Comparison of ENCODE assay signal across 29 cellular contexts in genomic region chr9:137368431-137369110, GRCh38. TPM values are rescaled to one million over a fixed set of nuclear protein-coding genes. Genes with fewer than 3 reads are reported as not detected.
A peak's percentile ranks its signal among the peaks of the same experiment; 100 is the strongest.
DNase-seq lines count a peak whose midpoint lies in the region; ATAC-seq, FAIRE-seq and TF ChIP-seq lines count a peak whose summit lies in the region.
"Had no signal": no experiment of that assay in that cellular context is flagged by ENCODE, and none has a peak within 500 bp of the region (broad histone marks: within the 10 kb centered on the region; RNA-seq: fewer than 3 reads in every experiment).

No MANE protein-coding gene starts in this region.

- 27% methylated on average over 12 of the region's 57 CpGs; no CpG with 5 or more reads in 1 of the 2 experiments for WGBS in IMR-90 (ENCODE audit: extremely low coverage in 2 of 2, insufficient read length in 1 of 2), 2 experiments
- WGBS in H1 (ENCODE audit: extremely low coverage in 1 of 2, insufficient coverage in 1 of 2, insufficient read length in 1 of 2, insufficient replicate concordance in 2 of 2, low coverage in 1 of 2, low lambda C conversion rate in 2 of 2, missing lambda C conversion rate in 1 of 2), 2 experiments: 96% methylated on average over 23 of the region's 57 CpGs; no CpG with 5 or more reads in 1 of the 2 experiments

- CTCF ChIA-PET in IMR-90 (lab: Yijun Ruan, JAX): no interaction called here
- CTCF ChIA-PET in H1 (lab: Charles Lee; ENCODE audit: partially characterized antibody): no interaction called here

- no peaks in the 10 kb centered on the region for H3K79me1 ChIP-seq in IMR-90 (ENCODE audit: low read depth in 1 of 2, low read length in 2 of 2)
- no peaks in the 10 kb centered on the region for H3K79me1 ChIP-seq in H1 (ENCODE audit: low read depth, low read length)

- TF ChIP-seq RAD21 in IMR-90 (IDR thresholded peaks at IDR 0.05; ENCODE audit: low read length): no peak
- TF ChIP-seq RAD21 in H1 (IDR thresholded peaks at IDR 0.05 in 1 of 2, conservative IDR thresholded peaks at IDR 0.05 in 1 of 2; ENCODE audit: low read depth in 2 of 2, low read length in 2 of 2): no peak

- H4K91ac ChIP-seq in IMR-90 (ENCODE audit: insufficient read depth, low read depth, low read length) (no peak overlapping the region), H1 (replicated peaks; ENCODE audit: insufficient read length, low read length) (no peak overlapping the region)

- no peak overlapping the region for H4K5ac ChIP-seq in IMR-90 (ENCODE audit: low read depth, low read length)
- no peak overlapping the region for H4K5ac ChIP-seq in H1 (ENCODE audit: insufficient read length, low read depth, low read length)

- H2AK9ac ChIP-seq in IMR-90 (replicated peaks; ENCODE audit: low read depth, low read length, poor library complexity): no peak overlapping the region

- H4K8ac ChIP-seq in IMR-90 (ENCODE audit: low read depth in 2 of 2, low read length in 2 of 2) (no peak overlapping the region), H1 (ENCODE audit: extremely low read depth, insufficient read depth, low read length) (peak overlapping the region; percentile 35; the same call in 1 of the 2 replicates)

- in situ Hi-C loops in IMR-90 (cut with MboI; ENCODE audit: low sequenced_read_pairs): no loop called here

- H3K23me2 ChIP-seq in H1 (ENCODE audit: low read depth, low read length): peaks cover 4% of the 10 kb centered on the region; the same call in 1 of the 2 replicates

- no peak overlapping the region for H3K27ac ChIP-seq in IMR-90 (ENCODE audit: insufficient read depth, low read length)
- H3K27ac ChIP-seq in H1 (ENCODE audit: low read depth, low read length): no peak overlapping the region
- peak overlapping the region; percentile 77 for H3K27ac ChIP-seq in left ventricle myocardium inferior (replicated peaks)
- no peak overlapping the region for H3K27ac ChIP-seq in SJCRH30
- H3K27ac ChIP-seq: adrenal gland, body of pancreas, foreskin keratinocyte, SK-N-MC, suprapubic skin, upper lobe of right lung had no signal

- H3K9me1 ChIP-seq in IMR-90 (ENCODE audit: insufficient read depth, low read length): 0 out of 2 replicates have a peak, but pooled peaks cover 2% of the 10 kb centered on the region

- H3K4me1 ChIP-seq in IMR-90 (ENCODE audit: control insufficient read depth, insufficient read depth, low read length) (peaks cover 2% of the 10 kb centered on the region; the same call in 1 of the 2 replicates), H1 (replicated peaks in 1 of 4; ENCODE audit: control insufficient read depth in 3 of 4, insufficient read depth in 4 of 4, low read length in 3 of 4) (no peaks in the 10 kb centered on the region; a peak in 2 of 7 replicates), left ventricle myocardium inferior (peaks cover 9% of the 10 kb centered on the region), SJCRH30 (peaks cover 7% of the 10 kb centered on the region; the same call in 1 of the 2 replicates)
- H3K4me1 ChIP-seq: adrenal gland, esophagus squamous epithelium, foreskin keratinocyte, suprapubic skin, upper lobe of right lung had no signal

- no peak for DNase-seq in IMR-90
- peak in 1 of 2 experiments; percentile 55 for DNase-seq in H1 (ENCODE audit: low read depth in 1 of 2, low spot score in 2 of 2)
- DNase-seq in left ventricle myocardium inferior: peak; percentile 62
- DNase-seq in posterior vena cava (ENCODE audit: low spot score): peak; percentile 81
- no peak for DNase-seq in SJCRH30
- no peak for DNase-seq in NCI-H748 (lab: John Stamatoyannopoulos, UW; ENCODE audit: unreplicated experiment)
- DNase-seq: activated CD4-positive, alpha-beta T cell treated with anti-CD3 and anti-CD28 coated beads, Interleukin-2, amount 50 U/mL, for 48 hours; activated CD4-positive, CD25-positive, alpha-beta regulatory T cell; activated naive CD4-positive, alpha-beta T cell treated with anti-CD3 and anti-CD28 coated beads for 36 hours; CD8-positive, alpha-beta memory T cell; esophagus squamous epithelium; foreskin keratinocyte; HCEC 1CT; hippocampal formation; mesenchymal stem cell; NCI-H1048; NCI-H1694; NCI-H446 treated with DMSO at 0.1 percent for 48 hours; RPMI8226; stimulated activated naive B cell treated with anti-CD40 and anti-IgM and Interleukin-4, amounts not matched to agents 10 μg/mL and 1 μg/mL and 100 μg/mL, for 72 hours; upper lobe of right lung had no signal

- H2AK5ac ChIP-seq in IMR-90 (ENCODE audit: low read depth, low read length) (no peak overlapping the region), H1 (ENCODE audit: low read depth, low read length) (no peak overlapping the region)

- no peak for TF ChIP-seq POLR2A in IMR-90 (IDR thresholded peaks at IDR 0.05; ENCODE audit: low read depth, low read length)
- TF ChIP-seq POLR2A in H1 (IDR thresholded peaks at IDR 0.05; ENCODE audit: control extremely low read depth in 1 of 2, low read depth in 2 of 2, low read length in 2 of 2): no peak

- H2BK20ac ChIP-seq in IMR-90 (ENCODE audit: low read depth, low read length) (no peak overlapping the region), H1 (ENCODE audit: low read length) (no peak overlapping the region)

- dilution Hi-C loops in IMR-90 (cut with HindIII; ENCODE audit: low sequenced_read_pairs, unreplicated experiment): no loop called here

- H3K4me2 ChIP-seq in IMR-90 (ENCODE audit: low read depth, low read length) (no peak overlapping the region), H1 (ENCODE audit: insufficient read depth in 1 of 2, low read depth in 2 of 2, low read length in 2 of 2) (no peak overlapping the region)
- H3K4me2 ChIP-seq: neural progenitor cell had no signal

- intact Hi-C loops in IMR-90 (cut with micrococcal nuclease) (no loop called here), left ventricle myocardium inferior (cut with micrococcal nuclease) (no loop called here), posterior vena cava (cut with DNase I) (no loop called here)

- FAIRE-seq in H1 (lab: Jason Lieb, UNC): no peak

- no peak overlapping the region for H2BK120ac ChIP-seq in IMR-90 (ENCODE audit: low read depth, low read length)
- H2BK120ac ChIP-seq in H1 (replicated peaks; ENCODE audit: low read depth, low read length): no peak overlapping the region

- TF ChIP-seq EP300 in H1 (IDR thresholded peaks at IDR 0.05; ENCODE audit: borderline replicate concordance in 1 of 2, low read depth in 2 of 2, low read length in 2 of 2): no peak

- H4K20me1 ChIP-seq in IMR-90 (ENCODE audit: insufficient read depth, low read length) (no peaks in the 10 kb centered on the region), H1 (replicated peaks in 1 of 2; ENCODE audit: control insufficient read depth in 1 of 2, insufficient read depth in 2 of 2, low read length in 2 of 2) (peaks cover 0 to 7% of the 10 kb centered on the region in 2 experiments)

- no peak overlapping the region for H3K23ac ChIP-seq in IMR-90 (ENCODE audit: low read depth, low read length)
- H3K23ac ChIP-seq in H1 (ENCODE audit: insufficient read length): no peak overlapping the region

- no peaks in the 10 kb centered on the region for H3K79me2 ChIP-seq in H1 (ENCODE audit: control insufficient read depth in 1 of 2, insufficient read depth in 2 of 2, low read length in 2 of 2)

- H2BK5ac ChIP-seq in IMR-90 (ENCODE audit: low read depth, low read length, poor library complexity, severe bottlenecking) (no peak overlapping the region), H1 (ENCODE audit: low read depth, low read length) (0 out of 2 replicates have a peak overlapping the region, but pooled peaks have one; percentile 24)

- peak overlapping the region; percentile 3 for H2AFZ ChIP-seq in IMR-90 (replicated peaks; ENCODE audit: low read length, poor library complexity)
- H2AFZ ChIP-seq in H1 (ENCODE audit: low read length): no peak overlapping the region
- H2AFZ ChIP-seq: neural progenitor cell had no signal

- no peak overlapping the region for H3K4me3 ChIP-seq in IMR-90 (ENCODE audit: insufficient read depth, low read depth, low read length)
- H3K4me3 ChIP-seq in H1 (ENCODE audit: extremely low read depth in 1 of 4, insufficient read depth in 2 of 4, low read depth in 3 of 4, low read length in 4 of 4): no peak overlapping the region
- H3K4me3 ChIP-seq in left ventricle myocardium inferior: peak overlapping the region; percentile 8
- no peak overlapping the region for H3K4me3 ChIP-seq in SJCRH30
- H3K4me3 ChIP-seq: adrenal gland, body of pancreas, esophagus squamous epithelium, neural progenitor cell, SK-N-MC, suprapubic skin, upper lobe of right lung had no signal

- BruUV-seq in IMR-90 (replicated peaks; lab: Mats Ljungman, UMichigan): no TSS peak

- H3K36me3 ChIP-seq in IMR-90 (ENCODE audit: control insufficient read depth, insufficient read depth, low read length): peaks cover 3% of the 10 kb centered on the region; the same call in 1 of the 2 replicates
- no peaks in the 10 kb centered on the region; a peak in 1 of 8 replicates for H3K36me3 ChIP-seq in H1 (ENCODE audit: control insufficient read depth in 2 of 4, insufficient read depth in 4 of 4, low read length in 3 of 4)
- peaks cover 9% of the 10 kb centered on the region for H3K36me3 ChIP-seq in left ventricle myocardium inferior
- H3K36me3 ChIP-seq in SJCRH30: no peaks in the 10 kb centered on the region
- H3K36me3 ChIP-seq: adrenal gland, neural progenitor cell, upper lobe of right lung had no signal

- H3K56ac ChIP-seq in IMR-90 (ENCODE audit: extremely low read depth, insufficient read depth, low read length) (no peak overlapping the region), H1 (replicated peaks; ENCODE audit: insufficient read length, low read depth, low read length) (no peak overlapping the region)

- H3K9ac ChIP-seq in IMR-90 (ENCODE audit: low read depth, low read length): no peak overlapping the region
- no peak overlapping the region for H3K9ac ChIP-seq in H1 (replicated peaks in 1 of 4; ENCODE audit: extremely low read depth in 1 of 4, low read depth in 3 of 4, low read length in 3 of 4)
- H3K9ac ChIP-seq: neural progenitor cell had no signal

- TF ChIP-seq CTCF in IMR-90 (conservative IDR thresholded peaks at IDR 0.05; ENCODE audit: low read depth, low read length): no peak
- no peak for TF ChIP-seq CTCF in H1 (IDR thresholded peaks at IDR 0.05; ENCODE audit: control extremely low read depth in 1 of 3, insufficient read depth in 1 of 3, low read depth in 1 of 3, low read length in 3 of 3)
- TF ChIP-seq CTCF in left ventricle myocardium inferior (IDR thresholded peaks at IDR 0.05; ENCODE audit: borderline replicate concordance): no peak

- H3K14ac ChIP-seq in IMR-90 (replicated peaks; ENCODE audit: low read depth, low read length) (no peak overlapping the region), H1 (ENCODE audit: insufficient read length) (no peak overlapping the region)

- H2BK15ac ChIP-seq in IMR-90 (ENCODE audit: low read depth, low read length) (no peak overlapping the region), H1 (ENCODE audit: low read length) (no peak overlapping the region)

- H3K18ac ChIP-seq in IMR-90 (ENCODE audit: low read depth, low read length) (no peak overlapping the region), H1 (ENCODE audit: extremely low read depth, low read length) (no peak overlapping the region)

- H3K4ac ChIP-seq in IMR-90 (ENCODE audit: low read depth, low read length) (no peak overlapping the region), H1 (replicated peaks; ENCODE audit: insufficient read length, low read depth, low read length) (no peak overlapping the region)

- no peak overlapping the region for H2BK12ac ChIP-seq in H1 (ENCODE audit: low read depth, low read length)

- POLR2A ChIA-PET in IMR-90 (lab: Charles Lee; ENCODE audit: unreplicated experiment) (no interaction called here), H1 (lab: Charles Lee; ENCODE audit: partially characterized antibody) (no interaction called here)

- ATAC-seq in IMR-90 (ENCODE audit: low read depth) (no peak), HG02885 (IDR thresholded peaks at IDR 0.05; ENCODE audit: poor library complexity, unreplicated experiment) (no peak), GM19455 (IDR thresholded peaks at IDR 0.05; ENCODE audit: unreplicated experiment) (no peak)
- ATAC-seq: body of pancreas; foreskin keratinocyte; left colon; stimulated activated naive B cell treated with anti-CD40 and anti-IgM and Interleukin-4, amounts not matched to agents 10 μg/mL and 1 μg/mL and 100 μg/mL, for 72 hours; upper lobe of right lung had no signal

- H3K9me3 ChIP-seq in IMR-90 (ENCODE audit: control insufficient read depth, insufficient read depth, low read length) (0 out of 2 replicates have a peak, but pooled peaks cover 2% of the 10 kb centered on the region), H1 (ENCODE audit: insufficient read depth in 2 of 2, low read depth in 1 of 2, low read length in 1 of 2) (no peaks in the 10 kb centered on the region; a peak in 2 of 4 replicates), left ventricle myocardium inferior (replicated peaks) (peaks cover 7% of the 10 kb centered on the region), SJCRH30 (replicated peaks) (no peaks in the 10 kb centered on the region)
- H3K9me3 ChIP-seq: adrenal gland, body of pancreas, esophagus squamous epithelium, suprapubic skin, upper lobe of right lung had no signal

- H3K27me3 ChIP-seq in IMR-90 (ENCODE audit: control insufficient read depth, insufficient read depth, low read length) (no peaks in the 10 kb centered on the region), H1 (replicated peaks in 1 of 4; ENCODE audit: control insufficient read depth in 3 of 4, extremely low read depth in 1 of 4, insufficient read depth in 3 of 4, low read length in 3 of 4) (no peaks in the 10 kb centered on the region), left ventricle myocardium inferior (ENCODE audit: low read depth) (no peaks in the 10 kb centered on the region), SJCRH30 (peaks cover 26% of the 10 kb centered on the region)
- H3K27me3 ChIP-seq: adrenal gland, body of pancreas, esophagus squamous epithelium, foreskin keratinocyte, neural progenitor cell, suprapubic skin, upper lobe of right lung had no signal

RNA-seq across cellular contexts. Expression of gene EXD3, which starts 54.4 kb away (rescaled TPM):
- total RNA-seq in IMR-90 (2012; rRNA removed) (1.1 and 1.7 TPM in 2 replicates), left ventricle myocardium inferior (9.2 TPM), posterior vena cava (10 to 100 TPM; 13.9 to 14.6 TPM)
- polyA plus RNA-seq in IMR-90 (2012; rRNA removed) (7.4 and 10.2 TPM in 2 replicates), H1 (2011; rRNA removed) (9.4 and 12.7 TPM in 2 replicates)
- 5.4 and 9.9 TPM in 2 replicates for polyA plus RNA-seq in IMR-90 (2012; cell fraction: cytosol; rRNA removed)
- 24.4 and 50.7 TPM in 2 replicates for polyA plus RNA-seq in IMR-90 (2012; cell fraction: nucleus; rRNA removed; ENCODE audit: low replicate concordance)
- total RNA-seq in H1 (2021; fragmentation: NEBNext Ultra II Directional; extraction: Animal tissue kit (Norgen Biotek cat#: 25700)): 7.0 and 7.2 TPM in 2 replicates
- 11.1 TPM for polyA plus RNA-seq in H1 (2011; cell fraction: cytosol; rRNA removed)
- polyA plus RNA-seq in H1 (2011; cell fraction: nucleus; rRNA removed): 40.6 TPM
- polyA plus RNA-seq in H1 (2012, experiment 1 of 2): 4.4 to 11.7 TPM (median 10.6 TPM) in 4 replicates
- polyA plus RNA-seq in H1 (2012, experiment 2 of 2): 6.7 TPM
- polyA plus RNA-seq in H1 (2013, experiment 1 of 2): 5.3 TPM
- polyA plus RNA-seq in H1 (2013, experiment 2 of 2): 4.9 TPM
- polyA minus RNA-seq in H1 (2011; rRNA and poly(A)+ RNA removed): 2.7 and 6.9 TPM in 2 replicates
- 6.4 TPM for polyA minus RNA-seq in H1 (2011; cell fraction: cytosol; rRNA and poly(A)+ RNA removed)
- 11.7 TPM for polyA minus RNA-seq in H1 (2011; cell fraction: nucleus; rRNA and poly(A)+ RNA removed)
- total RNA-seq in SJCRH30 (2014; rRNA removed; shearing (Covaris generic)): 1.8 and 1.9 TPM in 2 replicates

RNA-seq across cellular contexts. Expression of gene NOXA1, which starts 54.6 kb away (rescaled TPM):
- total RNA-seq in IMR-90 (2012; rRNA removed): not detected in 2 replicates
- 0.16 and 0.17 TPM in 2 replicates for polyA plus RNA-seq in IMR-90 (2012; rRNA removed)
- 0.08 and 0.25 TPM in 2 replicates for polyA plus RNA-seq in IMR-90 (2012; cell fraction: cytosol; rRNA removed)
- 1.3 and 3.4 TPM in 2 replicates for polyA plus RNA-seq in IMR-90 (2012; cell fraction: nucleus; rRNA removed; ENCODE audit: low replicate concordance)
- 0.34 and 0.55 TPM in 2 replicates for total RNA-seq in H1 (2021; fragmentation: NEBNext Ultra II Directional; extraction: Animal tissue kit (Norgen Biotek cat#: 25700))
- 0.91 and 1.5 TPM in 2 replicates for polyA plus RNA-seq in H1 (2011; rRNA removed)
- polyA plus RNA-seq in H1 (2011; cell fraction: cytosol; rRNA removed): 1.3 TPM
- polyA plus RNA-seq in H1 (2011; cell fraction: nucleus; rRNA removed): 4.7 TPM
- polyA plus RNA-seq in H1 (2012, experiment 1 of 2): 0.41 to 1.2 TPM (median 0.88 TPM) in 4 replicates
- polyA plus RNA-seq in H1 (2012, experiment 2 of 2): 0.25 TPM
- 0.53 TPM for polyA plus RNA-seq in H1 (2013, experiment 1 of 2)
- 0.44 TPM for polyA plus RNA-seq in H1 (2013, experiment 2 of 2)
- not detected in 2 replicates for polyA minus RNA-seq in H1 (2011; rRNA and poly(A)+ RNA removed)
- polyA minus RNA-seq in H1 (2011; cell fraction: cytosol; rRNA and poly(A)+ RNA removed): 0.81 TPM
- polyA minus RNA-seq in H1 (2011; cell fraction: nucleus; rRNA and poly(A)+ RNA removed): 1.5 TPM
- 2.0 TPM for total RNA-seq in left ventricle myocardium inferior
- total RNA-seq in posterior vena cava: 1 to 10 TPM; 2.0 to 2.7 TPM
- not detected in 2 replicates for total RNA-seq in SJCRH30 (2014; rRNA removed; shearing (Covaris generic))

Comparison
In these comparisons a context has a peak if more than half of its experiments do, and no peak if none do; other contexts are left out.
1. DNase-seq: peak in left ventricle myocardium inferior (single experiment) and posterior vena cava (single experiment); none in IMR-90 (single experiment), SJCRH30 (0 of 2) and NCI-H748 (single experiment).